Comparison of ENCODE assay signal across 19 cellular contexts in the genomic region with DNA sequence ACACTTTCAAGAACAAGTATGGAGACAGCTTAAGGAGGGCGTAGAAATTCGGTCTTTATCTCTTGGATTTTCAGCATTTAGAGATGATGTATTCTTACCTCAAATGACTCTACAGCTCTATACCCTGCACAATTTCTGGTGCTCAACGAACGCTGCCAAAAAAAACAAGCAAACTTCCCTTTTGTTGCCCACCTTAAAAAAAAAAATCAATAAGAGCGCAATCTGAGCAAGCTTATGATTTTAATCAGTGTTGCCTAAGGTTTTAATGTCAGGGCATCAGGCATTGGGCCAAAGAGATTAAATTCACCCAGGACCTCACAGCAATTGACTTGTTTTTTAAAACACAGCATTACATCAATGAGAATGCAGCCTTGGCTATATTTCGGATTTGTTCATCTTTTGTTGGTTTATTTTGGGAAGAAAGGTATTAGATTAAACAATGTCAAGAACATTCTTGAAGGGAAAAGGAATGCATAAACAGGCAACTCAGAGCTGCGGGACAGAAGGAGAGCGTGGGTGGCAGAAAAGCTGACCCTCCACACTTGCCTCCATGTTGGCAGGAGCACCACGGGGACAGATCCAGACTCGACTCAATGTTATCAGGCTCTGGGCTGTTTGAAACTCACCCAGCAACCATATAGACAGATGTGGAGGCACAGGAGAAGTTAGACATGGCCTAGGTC.
DNase-seq lines count a peak whose midpoint lies in the region; ATAC-seq, FAIRE-seq and TF ChIP-seq lines count a peak whose summit lies in the region.
"Had no signal": no experiment of that assay in that cellular context is flagged by ENCODE, and none has a peak within 500 bp of the region (broad histone marks: within the 10 kb centered on the region; RNA-seq: fewer than 3 reads in every experiment).

No MANE protein-coding gene starts in this region.

- H3K27ac ChIP-seq in A549, result peak overlapping the region; percentile 92 to 97
- H3K27ac ChIP-seq in mesenchymal stem cell (ENCODE audit: low read length, poor library complexity, severe bottlenecking), result no peak overlapping the region

- H3K4me2 ChIP-seq in A549, result no peak overlapping the region
- H3K4me2 ChIP-seq in mesenchymal stem cell (ENCODE audit: low read length, poor library complexity, severe bottlenecking), result no peak overlapping the region

- H3K79me1 ChIP-seq in mesenchymal stem cell (replicated peaks; ENCODE audit: low read length, poor library complexity, severe bottlenecking), result no peaks in the 10 kb centered on the region

- no peak for ATAC-seq in A549
- no peak for ATAC-seq in HG03469 (IDR thresholded peaks at IDR 0.05; ENCODE audit: unreplicated experiment)
- no peak for ATAC-seq in HG03571 (IDR thresholded peaks at IDR 0.05; ENCODE audit: unreplicated experiment)
- no peak for ATAC-seq in HG03175 (IDR thresholded peaks at IDR 0.05; ENCODE audit: unreplicated experiment)
- ATAC-seq in HG02981 (IDR thresholded peaks at IDR 0.05; ENCODE audit: unreplicated experiment), result no peak
- ATAC-seq: PC-3 had no signal

- no peak overlapping the region for H2BK12ac ChIP-seq in mesenchymal stem cell (ENCODE audit: low read length in 2 of 2)

- no peaks in the 10 kb centered on the region for H3K36me3 ChIP-seq in mesenchymal stem cell (ENCODE audit: control insufficient read depth in 1 of 2, insufficient read depth in 2 of 2, low read depth in 1 of 2, low read length in 2 of 2)
- H3K36me3 ChIP-seq: BE2C had no signal

- peak overlapping the region; percentile 95 for H2AK5ac ChIP-seq in mesenchymal stem cell (ENCODE audit: low read length, severe bottlenecking)

- FAIRE-seq in A549 (lab: Jason Lieb, UNC), result no peak
- FAIRE-seq: HTR-8/SVneo had no signal

- POLR2A ChIA-PET in A549 (lab: Yijun Ruan, JAX), result no interaction called here

- H3K4me3 ChIP-seq in A549, result no peak overlapping the region
- H3K4me3 ChIP-seq in mesenchymal stem cell (ENCODE audit: insufficient read depth in 1 of 2, low read depth in 1 of 2, low read length in 2 of 2), result no peak overlapping the region

- no peak overlapping the region for H2BK15ac ChIP-seq in mesenchymal stem cell (ENCODE audit: low read depth, poor library complexity, severe bottlenecking)

- WGBS in A549 (ENCODE audit: missing lambda C conversion rate), result 93% methylated on average over 10 of the region's 10 CpGs
- WGBS in mesenchymal stem cell, result 90% methylated on average over 10 of the region's 10 CpGs

- no peak overlapping the region for H3K23ac ChIP-seq in mesenchymal stem cell (ENCODE audit: low read length in 2 of 2)

- no peak for TF ChIP-seq RAD21 in A549 (conservative IDR thresholded peaks at IDR 0.05 in 1 of 2, IDR thresholded peaks at IDR 0.05 in 1 of 2)

- no peak for TF ChIP-seq POLR2A in A549 (IDR thresholded peaks at IDR 0.05; ENCODE audit: low read length)

- H3K9me3 ChIP-seq in A549 (no peaks in the 10 kb centered on the region), mesenchymal stem cell (ENCODE audit: control insufficient read depth, low read length) (peaks cover 12% of the 10 kb centered on the region)
- H3K9me3 ChIP-seq: BE2C had no signal

- H2AFZ ChIP-seq in mesenchymal stem cell (ENCODE audit: low read depth, low read length), result no peak overlapping the region

- CTCF ChIA-PET in A549 (lab: Yijun Ruan, JAX), result interaction anchor here (2.9 kb wide), 1 partner anchor 32 kb away, joined by 9 read pairs; no protein-coding TSS in a partner anchor

- H2BK120ac ChIP-seq in mesenchymal stem cell (ENCODE audit: low read depth, low read length), result no peak overlapping the region

- DNase-seq in A549 (ENCODE audit: low read depth in 1 of 2, low spot score in 1 of 2) (no peak), KBM-7 (peak; percentile 8), amniotic epithelial cell (ENCODE audit: low read depth) (peak; percentile 22), mesenchymal stem cell (no peak)
- DNase-seq: BE2C; CD4-positive, alpha-beta T cell; GF-D8; Kasumi-1; NCI-H1694 treated with DMSO at 0.1 percent for 48 hours; NCI-H510A; NCI-H748 treated with DMSO at 0.1 percent for 48 hours; PC-3; RPMI8226; SHP77 treated with DMSO at 0.1 percent for 48 hours had no signal

- H4K8ac ChIP-seq in mesenchymal stem cell (ENCODE audit: low read length), result no peak overlapping the region

- no peak overlapping the region for H4K91ac ChIP-seq in mesenchymal stem cell (ENCODE audit: low read length)

- TF ChIP-seq CTCF in A549 (IDR thresholded peaks at IDR 0.05), result no peak

- H3K4ac ChIP-seq in mesenchymal stem cell (ENCODE audit: low read depth in 1 of 2, low read length in 2 of 2), result no peak overlapping the region

- H3K18ac ChIP-seq in mesenchymal stem cell (ENCODE audit: low read depth in 1 of 2, low read length in 2 of 2), result no peak overlapping the region

- no peak overlapping the region for H2BK5ac ChIP-seq in mesenchymal stem cell (ENCODE audit: low read depth, low read length, poor library complexity, severe bottlenecking)

- no peak for TF ChIP-seq EP300 in A549 (IDR thresholded peaks at IDR 0.05)

- in situ Hi-C loops in KBM-7 (cut with MboI; ENCODE audit: low pct_unique_long_range_greater_than_20kb, low sequenced_read_pairs), result no loop called here

- no peaks in the 10 kb centered on the region for H3K27me3 ChIP-seq in mesenchymal stem cell (ENCODE audit: control insufficient read depth in 1 of 2, insufficient read depth in 1 of 2, low read length in 2 of 2)
- H3K27me3 ChIP-seq: BE2C had no signal

- H3K9ac ChIP-seq in mesenchymal stem cell (ENCODE audit: low read length), result no peak overlapping the region

- H3K14ac ChIP-seq in mesenchymal stem cell (ENCODE audit: low read length in 2 of 2), result no peak overlapping the region

- H3K4me1 ChIP-seq in A549, result peaks cover 42% of the 10 kb centered on the region
- H3K4me1 ChIP-seq in mesenchymal stem cell (ENCODE audit: control insufficient read depth, insufficient read depth, low read depth, low read length), result peaks cover 18% of the 10 kb centered on the region
- H3K4me1 ChIP-seq: BE2C had no signal

TF ChIP-seq in A549, 52 proteins besides CTCF, POLR2A, EP300 and RAD21:
- TF ChIP-seq PHF8 (IDR thresholded peaks at IDR 0.05; ENCODE audit: borderline replicate concordance, low read depth) (no peak), JUN (IDR thresholded peaks at IDR 0.05) (no peak), FOSB (CRISPR knock-in tag; IDR thresholded peaks at IDR 0.05) (no peak), TFCP2L1 (CRISPR knock-in tag; IDR thresholded peaks at IDR 0.05) (no peak), TP53 (CRISPR knock-in tag; IDR thresholded peaks at IDR 0.05) (no peak)
- TF ChIP-seq, protein P1, sequence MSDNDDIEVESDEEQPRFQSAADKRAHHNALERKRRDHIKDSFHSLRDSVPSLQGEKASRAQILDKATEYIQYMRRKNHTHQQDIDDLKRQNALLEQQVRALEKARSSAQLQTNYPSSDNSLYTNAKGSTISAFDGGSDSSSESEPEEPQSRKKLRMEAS (IDR thresholded peaks at IDR 0.05), result no peak
TF ChIP-seq in A549: peak in this region for 0.

Comparison
In these comparisons a context has a peak if more than half of its experiments do, and no peak if none do; other contexts are left out.
1. DNase-seq: peak in KBM-7 (single experiment) and amniotic epithelial cell (single experiment); none in A549 (0 of 2) and mesenchymal stem cell (single experiment).